ENCODE assay signal across 8 cellular contexts in genomic region chr2:26299488-26300092, GRCh38. TPM values are rescaled to one million over a fixed set of nuclear protein-coding genes. Genes with fewer than 3 reads are reported as not detected.
A peak's percentile ranks its signal among the peaks of the same experiment; 100 is the strongest.
DNase-seq lines count a peak whose midpoint lies in the region; ATAC-seq and TF ChIP-seq lines count a peak whose summit lies in the region.

No MANE protein-coding gene starts in this region.

- no peak for TF ChIP-seq POLR2A in right lobe of liver (IDR thresholded peaks at IDR 0.05)
- peak in 1 of 2 donors; percentile 5 for TF ChIP-seq POLR2A in thyroid gland (IDR thresholded peaks at IDR 0.05)

- no peak overlapping the region for H3K27ac Mint-ChIP-seq in activated CD4-positive, alpha-beta T cell treated with anti-CD3 and anti-CD28 coated beads for 36 hours

- under 1% methylated on average over 7 of the region's 7 CpGs for WGBS in right lobe of liver (ENCODE audit: insufficient coverage, low coverage, low lambda C conversion rate, missing lambda C conversion rate)
- WGBS in thyroid gland, 2 donors = 0% methylated on average over 7 of the region's 7 CpGs

- H3K4me3 ChIP-seq in right lobe of liver = peak overlapping the region; percentile 44 to 69 (median 65)
- peak overlapping the region; percentile 31 to 66 (median 47) for H3K4me3 ChIP-seq in thyroid gland (replicated peaks in 1 of 3)

- H3K4me1 ChIP-seq in right lobe of liver = no peaks in the 10 kb centered on the region
- H3K4me1 ChIP-seq in thyroid gland = peaks cover 12 to 26% of the 10 kb centered on the region in 2 donors

- DNase-seq in activated CD4-positive, alpha-beta T cell treated with anti-CD3 and anti-CD28 coated beads for 36 hours = peak; percentile 51
- no peak for DNase-seq in activated CD4-positive, alpha-beta T cell treated with anti-CD3 and anti-CD28 coated beads, Interleukin-2, amount 50 U/mL, for 1 hour
- peak; percentile 40 to 52 for DNase-seq in NOMO-1 (lab: John Stamatoyannopoulos, UW; ENCODE audit: unreplicated experiment in 2 of 2)
- peak; percentile 74 for DNase-seq in dedifferentiated amniotic fluid mesenchymal stem cell (ENCODE audit: extremely low spot score)
- no peak for DNase-seq in right lobe of liver
- peak; percentile 73 to 76 for DNase-seq in thyroid gland
- DNase-seq in inferior parietal cortex (ENCODE audit: extremely low spot score) = no peak

- H3K27me3 ChIP-seq in right lobe of liver (no peaks in the 10 kb centered on the region), thyroid gland (no peaks in the 10 kb centered on the region)

- H3K27me3 Mint-ChIP-seq in activated CD4-positive, alpha-beta T cell treated with anti-CD3 and anti-CD28 coated beads for 36 hours = no peaks in the 10 kb centered on the region

- H3K9me3 ChIP-seq in right lobe of liver = no peaks in the 10 kb centered on the region
- no peaks in the 10 kb centered on the region for H3K9me3 ChIP-seq in thyroid gland

- H3K36me3 ChIP-seq in right lobe of liver = no peaks in the 10 kb centered on the region
- H3K36me3 ChIP-seq in thyroid gland = no peaks in the 10 kb centered on the region

- CTCF ChIA-PET in activated CD4-positive, alpha-beta T cell treated with anti-CD3 and anti-CD28 coated beads for 36 hours (lab: Charles Lee) = interaction anchor here (1.4 kb wide), 1 partner anchor 56 kb away, joined by 7 read pairs; the partner anchor contains the start of gene HADHA

- H3K4me3 Mint-ChIP-seq in activated CD4-positive, alpha-beta T cell treated with anti-CD3 and anti-CD28 coated beads for 36 hours = no peak overlapping the region

- no peak for TF ChIP-seq CTCF in right lobe of liver (IDR thresholded peaks at IDR 0.05)
- no peak for TF ChIP-seq CTCF in thyroid gland (IDR thresholded peaks at IDR 0.05)

- no peaks in the 10 kb centered on the region for H3K9me3 Mint-ChIP-seq in activated CD4-positive, alpha-beta T cell treated with anti-CD3 and anti-CD28 coated beads for 36 hours (ENCODE audit: low read depth)

- peak; percentile 56 for ATAC-seq in activated CD4-positive, alpha-beta T cell treated with anti-CD3 and anti-CD28 coated beads for 36 hours
- ATAC-seq in right lobe of liver (peak; percentile 76 to 81 (median 78)), GM19023 (IDR thresholded peaks at IDR 0.05; ENCODE audit: unreplicated experiment) (no peak)

- H3K27ac ChIP-seq in right lobe of liver (peak overlapping the region; percentile 60 to 89 (median 83)), thyroid gland (peak overlapping the region; percentile 87 to 91 (median 88))

- H3K4me1 Mint-ChIP-seq in activated CD4-positive, alpha-beta T cell treated with anti-CD3 and anti-CD28 coated beads for 36 hours = no peaks in the 10 kb centered on the region

- H3K36me3 Mint-ChIP-seq in activated CD4-positive, alpha-beta T cell treated with anti-CD3 and anti-CD28 coated beads for 36 hours (ENCODE audit: low read depth) = no peaks in the 10 kb centered on the region

- intact Hi-C loops in activated CD4-positive, alpha-beta T cell treated with anti-CD3 and anti-CD28 coated beads for 36 hours (cut with DNase I, micrococcal nuclease) = loop anchor here (1.0 to 10.0 kb wide), 4 partner anchors 33 to 165 kb away; partner anchors contain the start of genes HADHA (in 2 of the 2), HADHB (in 2 of the 2), ADGRF3 (in 1 of the 2) and SELENOI (in 1 of the 2)
- intact Hi-C loops in right lobe of liver (cut with DNase I) = no loop called here
- intact Hi-C loops in thyroid gland (cut with DNase I) = loop anchor here (10.0 kb wide), 1 partner anchor 55 kb away; the partner anchor contains the start of genes HADHA and HADHB

- POLR2A ChIA-PET in activated CD4-positive, alpha-beta T cell treated with anti-CD3 and anti-CD28 coated beads for 36 hours (lab: Charles Lee) = interaction anchor here (1.1 kb wide), 1 partner anchor 45 kb away, joined by 4 read pairs; no protein-coding TSS in a partner anchor

RNA-seq across cellular contexts. Expression of gene SELENOI, which starts 46.4 kb away (rescaled TPM):
- total RNA-seq in activated CD4-positive, alpha-beta T cell treated with anti-CD3 and anti-CD28 coated beads for 36 hours = 10 to 100 TPM; 26.5 to 42.3 TPM
- 10 to 100 TPM; 24.1 to 39.1 (median 33.7) TPM for total RNA-seq in right lobe of liver
- 10 to 100 TPM; 16.7 to 31.2 (median 21.8) TPM for total RNA-seq in thyroid gland

RNA-seq across cellular contexts. Expression of gene ADGRF3, which starts 47.0 kb away (rescaled TPM):
- 1 to 10 TPM; 3.1 to 4.1 TPM for total RNA-seq in activated CD4-positive, alpha-beta T cell treated with anti-CD3 and anti-CD28 coated beads for 36 hours
- total RNA-seq in right lobe of liver (under 1 TPM in 3 of 6 experiments, not detected in 3; 0.07 to 0.51 (median 0.15) TPM), thyroid gland (under 1 TPM in 2 of 4 donors, not detected in 2; 0.15 to 0.38 TPM)

RNA-seq across cellular contexts. Expression of gene HADHB, which starts 54.9 kb away (rescaled TPM):
- total RNA-seq in activated CD4-positive, alpha-beta T cell treated with anti-CD3 and anti-CD28 coated beads for 36 hours = 10 to 100 TPM; 71.4 to 73.4 TPM
- total RNA-seq in right lobe of liver (100 to 1,000 TPM; 129 to 295 (median 219) TPM), thyroid gland (100 to 1,000 TPM; 127 to 200 (median 184) TPM)

RNA-seq across cellular contexts. Expression of gene HADHA, which starts 55.2 kb away (rescaled TPM):
- total RNA-seq in activated CD4-positive, alpha-beta T cell treated with anti-CD3 and anti-CD28 coated beads for 36 hours = 100 to 1,000 TPM; 149 to 154 TPM
- total RNA-seq in right lobe of liver (100 to 1,000 TPM; 115 to 246 (median 160) TPM), thyroid gland (100 to 1,000 TPM; 113 to 149 (median 140) TPM)

Comparison
In these comparisons a context has a peak if more than half of its experiments do, and no peak if none do; other contexts are left out.
1. DNase-seq: peak in activated CD4-positive, alpha-beta T cell treated with anti-CD3 and anti-CD28 coated beads for 36 hours (single experiment), NOMO-1 (2 of 2), dedifferentiated amniotic fluid mesenchymal stem cell (single experiment) and thyroid gland (2 of 2); none in activated CD4-positive, alpha-beta T cell treated with anti-CD3 and anti-CD28 coated beads, Interleukin-2, amount 50 U/mL, for 1 hour (single experiment), right lobe of liver (0 of 3) and inferior parietal cortex (single experiment).
2. intact Hi-C loops: an anchor here in activated CD4-positive, alpha-beta T cell treated with anti-CD3 and anti-CD28 coated beads for 36 hours (1.0 to 10.0 kb wide) and thyroid gland (10.0 kb wide); none called in right lobe of liver.